In genomic region chr3:73600293-73600938, GRCh38 we compare ENCODE assay signal across 17 cellular contexts. TPM values are rescaled to one million over a fixed set of nuclear protein-coding genes. Genes with fewer than 3 reads are reported as not detected.
DNase-seq lines count a peak whose midpoint lies in the region; ATAC-seq and TF ChIP-seq lines count a peak whose summit lies in the region.
"Had no signal": no experiment of that assay in that cellular context is flagged by ENCODE, and none has a peak within 500 bp of the region (broad histone marks: within the 10 kb centered on the region; RNA-seq: fewer than 3 reads in every experiment).

No MANE protein-coding gene starts in this region.

- no peaks in the 10 kb centered on the region for H3K27me3 Mint-ChIP-seq in activated CD4-positive, alpha-beta T cell treated with anti-CD3 and anti-CD28 coated beads for 36 hours
- no peaks in the 10 kb centered on the region for H3K27me3 Mint-ChIP-seq in activated T-helper 1 cell treated with anti-CD3 and anti-CD28 coated beads, Interleukin-12 subunit alpha, Interleukin-12 subunit beta, Interleukin-2, Interleukin-4 antibody, amounts not matched to agents 30 ng/mL and 10 ng/mL and 1 ng/mL, durations not matched to agents 14 hours and 24 hours and 36 hours (ENCODE audit: insufficient read depth)
- H3K27me3 Mint-ChIP-seq: activated B cell treated with CpG ODN at 0.5 μM for 24 hours; activated CD8-positive, alpha-beta memory T cell treated with anti-CD3 and anti-CD28 coated beads, Interleukin-2, amount 10 ng/mL, durations not matched to agents 7 days and 5 days; central memory CD8-positive, alpha-beta T cell; progenitor cell of endocrine pancreas; stimulated activated memory B cell treated with anti-CD40 and anti-IgM and Interleukin-4, amounts not matched to agents 10 μg/mL and 1 μg/mL and 100 μg/mL, for 72 hours had no signal

- POLR2A ChIA-PET in activated CD4-positive, alpha-beta T cell treated with anti-CD3 and anti-CD28 coated beads for 36 hours (lab: Charles Lee): no interaction called here

- H2BK12ac ChIP-seq in neuronal stem cell (ENCODE audit: low read length): no peak overlapping the region

- no peak overlapping the region for H2BK5ac ChIP-seq in neuronal stem cell (ENCODE audit: low read length)

- no peak overlapping the region for H3K14ac ChIP-seq in neuronal stem cell (ENCODE audit: low read length)

- no peak overlapping the region for H2AK5ac ChIP-seq in neuronal stem cell (ENCODE audit: low read depth, low read length)

- H3K4me1 Mint-ChIP-seq in activated CD4-positive, alpha-beta T cell treated with anti-CD3 and anti-CD28 coated beads for 36 hours: no peaks in the 10 kb centered on the region
- no peaks in the 10 kb centered on the region for H3K4me1 Mint-ChIP-seq in activated T-helper 1 cell treated with anti-CD3 and anti-CD28 coated beads, Interleukin-12 subunit alpha, Interleukin-12 subunit beta, Interleukin-2, Interleukin-4 antibody, amounts not matched to agents 30 ng/mL and 10 ng/mL and 1 ng/mL, durations not matched to agents 14 hours and 24 hours and 36 hours (ENCODE audit: low read depth)
- H3K4me1 Mint-ChIP-seq: activated B cell treated with CpG ODN at 0.5 μM for 24 hours; activated CD8-positive, alpha-beta memory T cell treated with anti-CD3 and anti-CD28 coated beads, Interleukin-2, amount 10 ng/mL, durations not matched to agents 7 days and 5 days; central memory CD8-positive, alpha-beta T cell; stimulated activated memory B cell treated with anti-CD40 and anti-IgM and Interleukin-4, amounts not matched to agents 10 μg/mL and 1 μg/mL and 100 μg/mL, for 72 hours had no signal

- H3K27ac ChIP-seq in gastroesophageal sphincter (peak overlapping the region; percentile 73 to 97 (median 82)), neuronal stem cell (replicated peaks; ENCODE audit: low read length) (no peak overlapping the region), vagina (peak overlapping the region; percentile 12)

- no peak overlapping the region for H3K18ac ChIP-seq in neuronal stem cell (ENCODE audit: low read length)

- H3K4me3 Mint-ChIP-seq in activated CD4-positive, alpha-beta T cell treated with anti-CD3 and anti-CD28 coated beads for 36 hours: no peak overlapping the region
- H3K4me3 Mint-ChIP-seq in activated T-helper 1 cell treated with anti-CD3 and anti-CD28 coated beads, Interleukin-12 subunit alpha, Interleukin-12 subunit beta, Interleukin-2, Interleukin-4 antibody, amounts not matched to agents 30 ng/mL and 10 ng/mL and 1 ng/mL, durations not matched to agents 14 hours and 24 hours and 36 hours: no peak overlapping the region
- H3K4me3 Mint-ChIP-seq: activated B cell treated with CpG ODN at 0.5 μM for 24 hours; activated CD8-positive, alpha-beta memory T cell treated with anti-CD3 and anti-CD28 coated beads, Interleukin-2, amount 10 ng/mL, durations not matched to agents 7 days and 5 days; central memory CD8-positive, alpha-beta T cell; stimulated activated memory B cell treated with anti-CD40 and anti-IgM and Interleukin-4, amounts not matched to agents 10 μg/mL and 1 μg/mL and 100 μg/mL, for 72 hours had no signal

- DNase-seq in Right ventricle myocardium inferior (ENCODE audit: missing footprints) (no peak), cardiac septum (ENCODE audit: low spot score) (no peak), neuronal stem cell (ENCODE audit: low spot score) (no peak), vagina (ENCODE audit: extremely low spot score in 2 of 2) (no peak), NAMALWA (ENCODE audit: low spot score) (no peak)
- no peak for DNase-seq in activated CD4-positive, alpha-beta T cell treated with anti-CD3 and anti-CD28 coated beads for 36 hours
- DNase-seq in activated T-helper 1 cell treated with anti-CD3 and anti-CD28 coated beads, Interleukin-12 subunit alpha, Interleukin-12 subunit beta, Interleukin-2, Interleukin-4 antibody, amounts not matched to agents 30 ng/mL and 10 ng/mL and 1 ng/mL, durations not matched to agents 14 hours and 24 hours and 36 hours (ENCODE audit: low spot score): no peak
- DNase-seq: 8988T; activated B cell treated with CpG ODN at 0.5 μM for 24 hours; activated CD8-positive, alpha-beta memory T cell treated with anti-CD3 and anti-CD28 coated beads, Interleukin-2, amount 10 ng/mL, durations not matched to agents 7 days and 5 days; activated naive CD4-positive, alpha-beta T cell treated with Interleukin-2 at 50 U/mL for 16 hours; mesendoderm; NCI-H1105 treated with DMSO at 0.1 percent for 48 hours had no signal

- peak overlapping the region; percentile 56 for H2AFZ ChIP-seq in neuronal stem cell (ENCODE audit: low read length)

- H3K9me3 ChIP-seq in gastroesophageal sphincter: no peaks in the 10 kb centered on the region
- H3K9me3 ChIP-seq in neuronal stem cell (replicated peaks in 1 of 2; ENCODE audit: control insufficient read depth in 2 of 2, insufficient read depth in 1 of 2, low read depth in 1 of 2, low read length in 2 of 2): peaks cover 0 to 19% of the 10 kb centered on the region in 2 donors
- H3K9me3 ChIP-seq in vagina: no peaks in the 10 kb centered on the region

- 10% methylated on average over 5 of the region's 5 CpGs for WGBS in gastroesophageal sphincter (ENCODE audit: low coverage in 1 of 2), 2 donors
- no CpG with 5 or more reads among the region's 5 CpGs for WGBS in neuronal stem cell (ENCODE audit: extremely low coverage in 2 of 2, insufficient read length in 2 of 2, insufficient replicate concordance in 1 of 2), 2 donors

- no peak overlapping the region for H3K23ac ChIP-seq in neuronal stem cell (ENCODE audit: low read depth, low read length, poor library complexity)

- no peaks in the 10 kb centered on the region for H3K79me1 ChIP-seq in neuronal stem cell (ENCODE audit: low read depth, low read length)

- H3K4me1 ChIP-seq in gastroesophageal sphincter: peaks cover 50 to 95% (median 51%) of the 10 kb centered on the region in 3 donors
- H3K4me1 ChIP-seq in neuronal stem cell (ENCODE audit: control insufficient read depth in 2 of 2, insufficient read depth in 1 of 2, low read depth in 1 of 2, low read length in 2 of 2): peaks cover 2 to 44% of the 10 kb centered on the region in 2 donors
- H3K4me1 ChIP-seq in vagina: peaks cover 30% of the 10 kb centered on the region

- H2BK120ac ChIP-seq in neuronal stem cell (ENCODE audit: low read depth, low read length): no peak overlapping the region

- no peak overlapping the region for H2BK15ac ChIP-seq in neuronal stem cell (ENCODE audit: low read length)

- intact Hi-C loops in Right ventricle myocardium inferior (cut with DNase I) (no loop called here), cardiac septum (cut with DNase I) (no loop called here), vagina (cut with DNase I) (no loop called here)
- intact Hi-C loops in activated CD4-positive, alpha-beta T cell treated with anti-CD3 and anti-CD28 coated beads for 36 hours (cut with DNase I, micrococcal nuclease): no loop called here
- intact Hi-C loops in activated T-helper 1 cell treated with anti-CD3 and anti-CD28 coated beads, Interleukin-12 subunit alpha, Interleukin-12 subunit beta, Interleukin-2, Interleukin-4 antibody, amounts not matched to agents 30 ng/mL and 10 ng/mL and 1 ng/mL, durations not matched to agents 14 hours and 24 hours and 36 hours (cut with micrococcal nuclease): no loop called here

- CTCF ChIA-PET in activated CD4-positive, alpha-beta T cell treated with anti-CD3 and anti-CD28 coated beads for 36 hours (lab: Charles Lee): no interaction called here

- no peaks in the 10 kb centered on the region for H3K36me3 Mint-ChIP-seq in activated CD4-positive, alpha-beta T cell treated with anti-CD3 and anti-CD28 coated beads for 36 hours (ENCODE audit: low read depth)
- H3K36me3 Mint-ChIP-seq in activated T-helper 1 cell treated with anti-CD3 and anti-CD28 coated beads, Interleukin-12 subunit alpha, Interleukin-12 subunit beta, Interleukin-2, Interleukin-4 antibody, amounts not matched to agents 30 ng/mL and 10 ng/mL and 1 ng/mL, durations not matched to agents 14 hours and 24 hours and 36 hours (ENCODE audit: low read depth): no peaks in the 10 kb centered on the region
- H3K36me3 Mint-ChIP-seq: activated CD8-positive, alpha-beta memory T cell treated with anti-CD3 and anti-CD28 coated beads, Interleukin-2, amount 10 ng/mL, durations not matched to agents 7 days and 5 days; stimulated activated memory B cell treated with anti-CD40 and anti-IgM and Interleukin-4, amounts not matched to agents 10 μg/mL and 1 μg/mL and 100 μg/mL, for 72 hours had no signal

- H3K9me3 Mint-ChIP-seq in activated CD4-positive, alpha-beta T cell treated with anti-CD3 and anti-CD28 coated beads for 36 hours (ENCODE audit: low read depth): no peaks in the 10 kb centered on the region
- H3K9me3 Mint-ChIP-seq in activated T-helper 1 cell treated with anti-CD3 and anti-CD28 coated beads, Interleukin-12 subunit alpha, Interleukin-12 subunit beta, Interleukin-2, Interleukin-4 antibody, amounts not matched to agents 30 ng/mL and 10 ng/mL and 1 ng/mL, durations not matched to agents 14 hours and 24 hours and 36 hours: no peaks in the 10 kb centered on the region
- H3K9me3 Mint-ChIP-seq: activated B cell treated with CpG ODN at 0.5 μM for 24 hours; stimulated activated memory B cell treated with anti-CD40 and anti-IgM and Interleukin-4, amounts not matched to agents 10 μg/mL and 1 μg/mL and 100 μg/mL, for 72 hours had no signal

- H3K27me3 ChIP-seq in gastroesophageal sphincter (no peaks in the 10 kb centered on the region), neuronal stem cell (ENCODE audit: control insufficient read depth in 3 of 3, insufficient read depth in 3 of 3, low read depth in 1 of 3, low read length in 3 of 3) (no peaks in the 10 kb centered on the region), vagina (no peaks in the 10 kb centered on the region)

- no peak overlapping the region for H4K91ac ChIP-seq in neuronal stem cell (ENCODE audit: low read depth, low read length, poor library complexity)

- H3K27ac Mint-ChIP-seq in activated CD4-positive, alpha-beta T cell treated with anti-CD3 and anti-CD28 coated beads for 36 hours: no peak overlapping the region
- no peak overlapping the region for H3K27ac Mint-ChIP-seq in activated T-helper 1 cell treated with anti-CD3 and anti-CD28 coated beads, Interleukin-12 subunit alpha, Interleukin-12 subunit beta, Interleukin-2, Interleukin-4 antibody, amounts not matched to agents 30 ng/mL and 10 ng/mL and 1 ng/mL, durations not matched to agents 14 hours and 24 hours and 36 hours
- H3K27ac Mint-ChIP-seq: activated B cell treated with CpG ODN at 0.5 μM for 24 hours; activated CD8-positive, alpha-beta memory T cell treated with anti-CD3 and anti-CD28 coated beads, Interleukin-2, amount 10 ng/mL, durations not matched to agents 7 days and 5 days; progenitor cell of endocrine pancreas; stimulated activated memory B cell treated with anti-CD40 and anti-IgM and Interleukin-4, amounts not matched to agents 10 μg/mL and 1 μg/mL and 100 μg/mL, for 72 hours had no signal

- no peak for TF ChIP-seq CTCF in gastroesophageal sphincter (IDR thresholded peaks at IDR 0.05)
- no peak for TF ChIP-seq CTCF in vagina (IDR thresholded peaks at IDR 0.05)

- no peak overlapping the region for H3K4ac ChIP-seq in neuronal stem cell (ENCODE audit: low read length)

- H3K4me3 ChIP-seq in gastroesophageal sphincter: no peak overlapping the region
- no peak overlapping the region for H3K4me3 ChIP-seq in neuronal stem cell (ENCODE audit: low read length in 2 of 2)
- no peak overlapping the region for H3K4me3 ChIP-seq in vagina

- TF ChIP-seq POLR2A in gastroesophageal sphincter (IDR thresholded peaks at IDR 0.05) (no peak), vagina (IDR thresholded peaks at IDR 0.05) (no peak)

- ATAC-seq in Right ventricle myocardium inferior (peak; percentile 23), gastroesophageal sphincter (peak; percentile 52)
- ATAC-seq in activated CD4-positive, alpha-beta T cell treated with anti-CD3 and anti-CD28 coated beads for 36 hours: no peak
- ATAC-seq: activated CD8-positive, alpha-beta memory T cell treated with anti-CD3 and anti-CD28 coated beads, Interleukin-2, amount 10 ng/mL, durations not matched to agents 7 days and 5 days; stimulated activated memory B cell treated with anti-CD40 and anti-IgM and Interleukin-4, amounts not matched to agents 10 μg/mL and 1 μg/mL and 100 μg/mL, for 72 hours had no signal

- H3K4me2 ChIP-seq in neuronal stem cell (ENCODE audit: insufficient read depth, low read length, poor library complexity, severe bottlenecking): no peak overlapping the region

- no peak for TF ChIP-seq EP300 in gastroesophageal sphincter (IDR thresholded peaks at IDR 0.05)

- H3K9ac ChIP-seq in neuronal stem cell (ENCODE audit: low read depth, low read length, poor library complexity): no peak overlapping the region

- no peak overlapping the region for H4K8ac ChIP-seq in neuronal stem cell (ENCODE audit: low read depth, low read length)

- H3K36me3 ChIP-seq in gastroesophageal sphincter (peaks cover 0 to 18% of the 10 kb centered on the region in 2 donors), neuronal stem cell (replicated peaks in 1 of 2; ENCODE audit: control insufficient read depth in 2 of 2, insufficient read depth in 2 of 2, low read length in 2 of 2) (peaks cover 0 to 55% of the 10 kb centered on the region in 2 donors), vagina (no peaks in the 10 kb centered on the region)

RNA-seq across cellular contexts. Expression of gene PDZRN3, which starts 24.3 kb away (rescaled TPM):
- total RNA-seq in Right ventricle myocardium inferior (130 TPM), cardiac septum (66.0 TPM), gastroesophageal sphincter (100 to 1,000 TPM; 227 to 305 (median 265) TPM), vagina (75.9 TPM)
- polyA plus RNA-seq in neuronal stem cell (2013, experiment 1 of 2): 2.1 TPM
- polyA plus RNA-seq in neuronal stem cell (2013, experiment 2 of 2): 1.8 TPM
- total RNA-seq in activated CD4-positive, alpha-beta T cell treated with anti-CD3 and anti-CD28 coated beads for 36 hours: not detected
- total RNA-seq in activated T-helper 1 cell treated with anti-CD3 and anti-CD28 coated beads, Interleukin-12 subunit alpha, Interleukin-12 subunit beta, Interleukin-2, Interleukin-4 antibody, amounts not matched to agents 30 ng/mL and 10 ng/mL and 1 ng/mL, durations not matched to agents 14 hours and 24 hours and 36 hours: not detected in 2 replicates
- total RNA-seq: activated B cell treated with CpG ODN at 0.5 μM for 24 hours; activated CD8-positive, alpha-beta memory T cell treated with anti-CD3 and anti-CD28 coated beads, Interleukin-2, amount 10 ng/mL, durations not matched to agents 7 days and 5 days had no signal

Comparison
In these comparisons a context has a peak if more than half of its experiments do, and no peak if none do; other contexts are left out.
1. RNA of gene PDZRN3, which starts 24.3 kb away (total RNA-seq): 227 to 305 TPM in gastroesophageal sphincter, 130 TPM in Right ventricle myocardium inferior (single experiment), 75.9 TPM in vagina (single experiment) and 66.0 TPM in cardiac septum (single experiment); not detected in activated CD4-positive, alpha-beta T cell treated with anti-CD3 and anti-CD28 coated beads for 36 hours and not detected in activated T-helper 1 cell treated with anti-CD3 and anti-CD28 coated beads, Interleukin-12 subunit alpha, Interleukin-12 subunit beta, Interleukin-2, Interleukin-4 antibody, amounts not matched to agents 30 ng/mL and 10 ng/mL and 1 ng/mL, durations not matched to agents 14 hours and 24 hours and 36 hours; every median in the first group is over 10 times any median in the second.